8 cellular contexts compared by ENCODE assay signal in genomic region chr17:19645608-19646250, GRCh38. TPM values are rescaled to one million over a fixed set of nuclear protein-coding genes. Genes with fewer than 3 reads are reported as not detected.
DNase-seq lines count a peak whose midpoint lies in the region; ATAC-seq and TF ChIP-seq lines count a peak whose summit lies in the region.

No MANE protein-coding gene starts in this region.

- H3K9me3 ChIP-seq in Caco-2 (no peaks in the 10 kb centered on the region), uterus (no peaks in the 10 kb centered on the region)

- peaks cover 69% of the 10 kb centered on the region for H3K4me1 ChIP-seq in Caco-2
- peaks cover 27% of the 10 kb centered on the region for H3K4me1 ChIP-seq in KMS-11 (ENCODE audit: low read depth, poor library complexity, severe bottlenecking)
- H3K4me1 ChIP-seq in uterus, result peaks cover 5 to 16% of the 10 kb centered on the region in 2 donors

- no peak overlapping the region for H3K4me2 ChIP-seq in KMS-11

- H3K36me3 ChIP-seq in Caco-2 (ENCODE audit: control insufficient read depth, insufficient read depth, low read length), result no peaks in the 10 kb centered on the region
- no peaks in the 10 kb centered on the region for H3K36me3 ChIP-seq in KMS-11 (ENCODE audit: insufficient read depth)
- no peaks in the 10 kb centered on the region for H3K36me3 ChIP-seq in uterus

- no peak overlapping the region for H3K9ac ChIP-seq in KMS-11

- BruUV-seq in Caco-2 (replicated peaks; lab: Mats Ljungman, UMichigan), result no TSS peak

- CTCF ChIA-PET in Caco-2 (lab: Charles Lee), result no interaction called here

- H3K27me3 ChIP-seq in Caco-2 (replicated peaks; ENCODE audit: control insufficient read depth, insufficient read depth, low read length) (no peaks in the 10 kb centered on the region), KMS-11 (ENCODE audit: insufficient read depth, low read depth) (no peaks in the 10 kb centered on the region), uterus (no peaks in the 10 kb centered on the region)

- no peak overlapping the region for H2AFZ ChIP-seq in KMS-11 (ENCODE audit: low read depth)

- peak overlapping the region; percentile 14 for H3K27ac Mint-ChIP-seq in Caco-2 (ENCODE audit: unreplicated experiment)
- H3K27ac Mint-ChIP-seq in effector memory CD8-positive, alpha-beta T cell, result no peak overlapping the region
- no peak overlapping the region for H3K27ac Mint-ChIP-seq in neural crest cell (ENCODE audit: unreplicated experiment)

- H4K20me1 ChIP-seq in KMS-11 (ENCODE audit: insufficient read depth), result no peaks in the 10 kb centered on the region

- H3K4me3 Mint-ChIP-seq in Caco-2 (ENCODE audit: unreplicated experiment) (no peak overlapping the region), neural crest cell (peak overlapping the region; percentile 84)
- no peak overlapping the region for H3K4me3 Mint-ChIP-seq in effector memory CD8-positive, alpha-beta T cell

- intact Hi-C loops in Caco-2 (cut with micrococcal nuclease; ENCODE audit: unreplicated experiment), result loop anchor here (5.0 kb wide), 2 partner anchors 57 to 93 kb away; no protein-coding TSS in a partner anchor
- intact Hi-C loops in uterus (cut with DNase I; ENCODE audit: low total_unique reads), result no loop called here

- no peak for ATAC-seq in effector memory CD8-positive, alpha-beta T cell (replicated peaks)
- ATAC-seq in GM19351 (IDR thresholded peaks at IDR 0.05; ENCODE audit: unreplicated experiment), result no peak
- ATAC-seq in GM21825 (IDR thresholded peaks at IDR 0.05; ENCODE audit: unreplicated experiment), result no peak

- H3K79me2 ChIP-seq in KMS-11 (ENCODE audit: insufficient read depth, low read depth), result peaks cover 16% of the 10 kb centered on the region; the same call in 1 of the 2 replicates

- peak; percentile 41 to 59 for TF ChIP-seq CTCF in Caco-2 (IDR thresholded peaks at IDR 0.05; ENCODE audit: insufficient read depth in 1 of 2, low read depth in 1 of 2, low read length in 1 of 2, severe bottlenecking in 1 of 2, unreplicated experiment in 1 of 2)
- TF ChIP-seq CTCF in KMS-11 (conservative IDR thresholded peaks at IDR 0.05; ENCODE audit: low read depth, low read length), result peak; percentile 73
- TF ChIP-seq CTCF in neural crest cell (conservative IDR thresholded peaks at IDR 0.05), result peak; percentile 63
- peak in 2 of 4 experiments; percentile 24 to 26 for TF ChIP-seq CTCF in uterus (IDR thresholded peaks at IDR 0.05)

- TF ChIP-seq POLR2A in uterus (IDR thresholded peaks at IDR 0.05), result no peak

- H3K4me1 Mint-ChIP-seq in Caco-2 (ENCODE audit: low read depth, unreplicated experiment) (peaks cover 45% of the 10 kb centered on the region), neural crest cell (peaks cover 26% of the 10 kb centered on the region)
- peaks cover 25 to 31% of the 10 kb centered on the region in 2 donors for H3K4me1 Mint-ChIP-seq in effector memory CD8-positive, alpha-beta T cell (ENCODE audit: low read depth in 2 of 2)

- H3K9me3 Mint-ChIP-seq in Caco-2 (ENCODE audit: unreplicated experiment), result no peaks in the 10 kb centered on the region
- H3K9me3 Mint-ChIP-seq in effector memory CD8-positive, alpha-beta T cell, result no peaks in the 10 kb centered on the region
- H3K9me3 Mint-ChIP-seq in neural crest cell, result no peaks in the 10 kb centered on the region

- H3K27me3 Mint-ChIP-seq in Caco-2 (ENCODE audit: insufficient read depth, unreplicated experiment) (no peaks in the 10 kb centered on the region), neural crest cell (ENCODE audit: low read depth) (peaks cover 13% of the 10 kb centered on the region)
- H3K27me3 Mint-ChIP-seq in effector memory CD8-positive, alpha-beta T cell, result no peaks in the 10 kb centered on the region

- H3K27ac ChIP-seq in KMS-11, result no peak overlapping the region
- H3K27ac ChIP-seq in uterus, result peak overlapping the region; percentile 98 to 99

- peak in 1 of 2 experiments; percentile 42 for DNase-seq in Caco-2
- peak; percentile 29 to 39 for DNase-seq in activated CD4-positive, alpha-beta T cell treated with anti-CD3 and anti-CD28 coated beads for 24 hours (ENCODE audit: low read depth in 2 of 2)
- DNase-seq in effector memory CD8-positive, alpha-beta T cell, result peak; percentile 50 to 59 (median 52)
- peak; percentile 35 for DNase-seq in neural crest cell (ENCODE audit: low read depth, low spot score)
- peak in 1 of 2 donors; percentile 25 for DNase-seq in uterus

- peaks cover 25% of the 10 kb centered on the region for H3K36me3 Mint-ChIP-seq in Caco-2 (ENCODE audit: insufficient read depth, unreplicated experiment)
- peaks cover 20% of the 10 kb centered on the region for H3K36me3 Mint-ChIP-seq in effector memory CD8-positive, alpha-beta T cell (ENCODE audit: insufficient read depth)
- no peaks in the 10 kb centered on the region for H3K36me3 Mint-ChIP-seq in neural crest cell (ENCODE audit: low read depth)

- POLR2A ChIA-PET in Caco-2 (lab: Charles Lee), result no interaction called here

- no peak overlapping the region for H3K4me3 ChIP-seq in Caco-2 (ENCODE audit: low read depth, low read length)
- no peak overlapping the region for H3K4me3 ChIP-seq in KMS-11 (IDR thresholded peaks at IDR 0.05; ENCODE audit: insufficient read depth, low read depth, low read length)
- no peak overlapping the region for H3K4me3 ChIP-seq in uterus

RNA-seq across cellular contexts. Expression of gene ALDH3A2, which starts 2.8 kb away (rescaled TPM):
- total RNA-seq in Caco-2 (2022) (71.9 and 84.0 TPM in 2 replicates), neural crest cell (53.4 and 54.4 TPM in 2 replicates), uterus (100 to 1,000 TPM in 1 of 4 donors, 10 to 100 TPM in 3; 19.0 to 166 (median 82.5) TPM)
